Comparison of ENCODE assay signal across 8 cellular contexts in the genomic region with DNA sequence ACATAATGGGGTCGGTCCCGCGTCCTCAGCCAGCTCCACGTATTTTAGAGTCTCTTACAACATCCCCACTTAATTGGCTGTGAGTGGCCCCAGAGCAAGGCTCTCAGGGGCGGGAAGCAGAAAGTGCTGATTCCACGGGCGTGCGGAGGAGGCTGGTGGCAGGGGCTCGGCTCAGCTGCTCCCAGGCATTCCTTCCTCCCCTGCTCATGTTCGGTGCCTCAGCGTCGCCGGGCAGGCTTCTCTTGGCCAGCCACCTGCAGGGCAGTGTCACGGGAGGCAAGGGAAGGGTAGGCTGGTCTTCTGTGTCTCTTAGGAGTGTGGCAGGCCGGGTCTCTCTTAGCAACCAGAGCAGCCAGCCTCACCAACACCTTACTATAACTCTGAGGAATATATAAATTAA. TPM values are rescaled to one million over a fixed set of nuclear protein-coding genes. Genes with fewer than 3 reads are reported as not detected.
DNase-seq lines count a peak whose midpoint lies in the region; ATAC-seq and TF ChIP-seq lines count a peak whose summit lies in the region.

No MANE protein-coding gene starts in this region.

- H3K27ac ChIP-seq in RWPE1: peak overlapping the region; percentile 97
- peak overlapping the region; percentile 37 to 88 (median 80) for H3K27ac ChIP-seq in gastroesophageal sphincter

- H3K9me3 Mint-ChIP-seq in osteocyte (ENCODE audit: unreplicated experiment): no peaks in the 10 kb centered on the region
- no peaks in the 10 kb centered on the region for H3K9me3 Mint-ChIP-seq in activated naive CD8-positive, alpha-beta T cell treated with anti-CD3 and anti-CD28 coated beads for 36 hours

- POLR2A ChIA-PET in RWPE1 (lab: Yijun Ruan, JAX; ENCODE audit: low non-redundant PET): no interaction called here

- 48 to 50% methylated on average over 4 to 6 of the region's 15 CpGs for WGBS in gastroesophageal sphincter (ENCODE audit: low coverage in 1 of 2), 2 donors

- TF ChIP-seq CTCF in RWPE1 (conservative IDR thresholded peaks at IDR 0.05; ENCODE audit: low read depth) (no peak), gastroesophageal sphincter (IDR thresholded peaks at IDR 0.05) (no peak), osteocyte (IDR thresholded peaks at IDR 0.05) (no peak)

- CTCF ChIA-PET in RWPE1 (lab: Yijun Ruan, JAX): interaction anchor here (0.5 to 0.9 kb wide), 5 partner anchors 13 to 71 kb away, joined by 3 to 6 read pairs (median 3); no protein-coding TSS in a partner anchor

- H3K4me3 ChIP-seq in gastroesophageal sphincter: no peak overlapping the region

- ATAC-seq in gastroesophageal sphincter (no peak), GM18868 (IDR thresholded peaks at IDR 0.05; ENCODE audit: unreplicated experiment) (no peak), HG02981 (IDR thresholded peaks at IDR 0.05; ENCODE audit: unreplicated experiment) (no peak)

- H3K36me3 ChIP-seq in gastroesophageal sphincter: peaks cover 0 to 6% of the 10 kb centered on the region in 2 donors

- H3K4me1 ChIP-seq in gastroesophageal sphincter: peaks cover 0 to 54% (median 14%) of the 10 kb centered on the region in 3 donors

- peaks cover 9% of the 10 kb centered on the region for H3K27me3 ChIP-seq in gastroesophageal sphincter

- no peak for TF ChIP-seq EP300 in gastroesophageal sphincter (IDR thresholded peaks at IDR 0.05)

- peak; percentile 14 to 34 for TF ChIP-seq POLR2A in gastroesophageal sphincter (IDR thresholded peaks at IDR 0.05)

- H3K27me3 Mint-ChIP-seq in osteocyte (ENCODE audit: unreplicated experiment): no peaks in the 10 kb centered on the region
- H3K27me3 Mint-ChIP-seq in activated naive CD8-positive, alpha-beta T cell treated with anti-CD3 and anti-CD28 coated beads for 36 hours: no peaks in the 10 kb centered on the region

- peaks cover 4% of the 10 kb centered on the region for H3K36me3 Mint-ChIP-seq in osteocyte (ENCODE audit: unreplicated experiment)
- no peaks in the 10 kb centered on the region for H3K36me3 Mint-ChIP-seq in activated naive CD8-positive, alpha-beta T cell treated with anti-CD3 and anti-CD28 coated beads for 36 hours

- DNase-seq in A172 (ENCODE audit: low spot score): peak; percentile 35
- DNase-seq in RWPE1 (ENCODE audit: low spot score): no peak
- no peak for DNase-seq in osteocyte (ENCODE audit: extremely low spot score, unreplicated experiment)
- no peak for DNase-seq in NCI-H82 treated with DMSO at 0.1 percent for 48 hours (lab: John Stamatoyannopoulos, UW; ENCODE audit: unreplicated experiment)
- no peak for DNase-seq in activated naive CD8-positive, alpha-beta T cell treated with anti-CD3 and anti-CD28 coated beads for 36 hours

- H3K9me3 ChIP-seq in gastroesophageal sphincter: no peaks in the 10 kb centered on the region

- peaks cover 30% of the 10 kb centered on the region for H3K4me1 Mint-ChIP-seq in osteocyte (ENCODE audit: unreplicated experiment)
- peaks cover 6% of the 10 kb centered on the region for H3K4me1 Mint-ChIP-seq in activated naive CD8-positive, alpha-beta T cell treated with anti-CD3 and anti-CD28 coated beads for 36 hours

- H3K4me3 Mint-ChIP-seq in osteocyte (ENCODE audit: unreplicated experiment): no peak overlapping the region
- no peak overlapping the region for H3K4me3 Mint-ChIP-seq in activated naive CD8-positive, alpha-beta T cell treated with anti-CD3 and anti-CD28 coated beads for 36 hours

- peak overlapping the region; percentile 42 for H3K27ac Mint-ChIP-seq in osteocyte (ENCODE audit: unreplicated experiment)
- no peak overlapping the region for H3K27ac Mint-ChIP-seq in activated naive CD8-positive, alpha-beta T cell treated with anti-CD3 and anti-CD28 coated beads for 36 hours

RNA-seq across cellular contexts. Expression of a gene that starts 33.8 kb away (rescaled TPM):
- 10.3 and 16.3 TPM in 2 replicates for total RNA-seq in A172 (2014; rRNA removed; shearing (Covaris generic))
- total RNA-seq in gastroesophageal sphincter (10 to 100 TPM; 17.7 to 21.9 (median 20.6) TPM), osteocyte (0.40 and 0.44 TPM in 2 replicates)
- total RNA-seq in activated naive CD8-positive, alpha-beta T cell treated with anti-CD3 and anti-CD28 coated beads for 36 hours: 10 to 100 TPM; 27.8 to 30.0 TPM

RNA-seq across cellular contexts. Expression of a gene that starts 53.5 kb away (rescaled TPM):
- 79.0 and 90.1 TPM in 2 replicates for total RNA-seq in A172 (2014; rRNA removed; shearing (Covaris generic))
- total RNA-seq in gastroesophageal sphincter (100 to 1,000 TPM in 2 of 4 donors, 10 to 100 TPM in 2; 76.2 to 108 (median 98.5) TPM), osteocyte (77.8 and 86.1 TPM in 2 replicates)
- 10 to 100 TPM; 48.7 to 49.0 TPM for total RNA-seq in activated naive CD8-positive, alpha-beta T cell treated with anti-CD3 and anti-CD28 coated beads for 36 hours

RNA-seq across cellular contexts. Expression of a gene that starts 53.8 kb away (rescaled TPM):
- total RNA-seq in A172 (2014; rRNA removed; shearing (Covaris generic)): 14.0 and 14.6 TPM in 2 replicates
- total RNA-seq in gastroesophageal sphincter: 1 to 10 TPM; 3.3 to 8.9 (median 5.9) TPM
- total RNA-seq in osteocyte: 8.8 and 9.5 TPM in 2 replicates
- 1 to 10 TPM; 9.1 to 9.4 TPM for total RNA-seq in activated naive CD8-positive, alpha-beta T cell treated with anti-CD3 and anti-CD28 coated beads for 36 hours
